In the genomic region with DNA sequence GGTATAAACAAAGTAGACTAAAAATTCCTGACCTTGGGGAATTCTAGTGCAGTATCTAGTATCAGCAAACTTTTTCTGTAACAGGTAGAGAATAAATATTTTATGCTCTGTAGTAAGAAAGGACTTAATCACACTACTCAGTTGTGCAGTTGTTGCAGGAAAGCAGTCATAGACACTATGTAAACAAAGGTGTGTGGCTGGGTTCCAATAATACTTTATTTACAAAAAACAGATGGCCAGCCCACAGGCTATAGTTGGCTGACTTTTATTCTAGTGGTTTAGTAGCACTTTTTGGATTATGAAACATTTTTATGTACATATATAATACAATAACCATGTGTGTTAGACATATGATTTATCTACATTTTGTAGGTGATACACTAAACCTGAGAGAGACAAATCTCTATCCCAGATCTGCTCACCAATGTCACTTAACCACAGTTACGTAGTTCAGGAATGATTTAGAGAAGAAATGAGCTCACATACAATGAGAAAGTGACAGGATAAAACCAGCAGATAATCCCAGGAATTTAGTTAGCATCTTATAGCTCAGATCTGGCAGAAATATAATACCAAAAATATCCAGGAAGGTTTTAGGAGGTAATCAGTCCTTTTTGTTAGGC, we compare ENCODE assay signal across 1 cellular context.
TF ChIP-seq lines count a peak whose summit lies in the region.

No MANE protein-coding gene starts in this region.

TF ChIP-seq in IMR-90, 13 proteins besides CTCF, POLR2A, EP300 and RAD21:
- TF ChIP-seq RCOR1 (IDR thresholded peaks at IDR 0.05; ENCODE audit: insufficient replicate concordance, low read length) (no peak), MAZ (IDR thresholded peaks at IDR 0.05; ENCODE audit: borderline replicate concordance, low read depth, low read length) (no peak)
- TF ChIP-seq, protein P1, sequence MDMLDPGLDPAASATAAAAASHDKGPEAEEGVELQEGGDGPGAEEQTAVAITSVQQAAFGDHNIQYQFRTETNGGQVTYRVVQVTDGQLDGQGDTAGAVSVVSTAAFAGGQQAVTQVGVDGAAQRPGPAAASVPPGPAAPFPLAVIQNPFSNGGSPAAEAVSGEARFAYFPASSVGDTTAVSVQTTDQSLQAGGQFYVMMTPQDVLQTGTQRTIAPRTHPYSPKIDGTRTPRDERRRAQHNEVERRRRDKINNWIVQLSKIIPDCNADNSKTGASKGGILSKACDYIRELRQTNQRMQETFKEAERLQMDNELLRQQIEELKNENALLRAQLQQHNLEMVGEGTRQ (IDR thresholded peaks at IDR 0.05; ENCODE audit: low read depth, low read length), result no peak
